In the genomic region with DNA sequence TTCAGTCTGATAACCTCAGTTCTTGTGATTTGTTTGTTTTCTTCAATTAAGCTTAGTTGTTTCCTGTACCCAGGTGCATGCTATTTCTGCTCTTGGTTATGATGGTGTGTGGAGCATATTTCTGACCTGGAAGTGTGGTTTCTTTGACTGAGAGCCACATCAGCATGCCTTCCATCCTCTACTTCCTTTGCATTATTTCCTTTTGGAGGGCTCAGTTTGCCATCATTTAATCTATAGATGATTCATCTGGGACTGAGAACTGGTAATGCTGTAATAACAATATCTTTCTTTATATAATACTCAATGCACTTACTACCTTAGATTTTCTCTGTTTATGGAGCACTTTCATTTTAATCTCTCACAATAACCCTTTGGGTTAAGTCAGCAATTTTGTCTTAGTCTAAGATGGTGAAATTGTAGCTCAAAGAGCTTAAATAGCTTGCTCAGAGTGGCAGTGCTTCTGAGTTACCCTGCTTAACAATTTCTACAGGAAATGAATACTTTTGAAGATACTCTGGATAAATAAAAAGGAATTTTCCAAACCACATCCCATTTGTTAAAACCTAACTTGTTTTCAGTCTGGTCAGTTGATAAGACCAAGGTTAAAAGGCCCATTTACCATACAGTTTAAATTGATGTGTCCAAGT, we compare ENCODE assay signal across 8 cellular contexts. TPM values are rescaled to one million over a fixed set of nuclear protein-coding genes. Genes with fewer than 3 reads are reported as not detected.
A peak's percentile ranks its signal among the peaks of the same experiment; 100 is the strongest.
DNase-seq lines count a peak whose midpoint lies in the region; ATAC-seq and TF ChIP-seq lines count a peak whose summit lies in the region.

No MANE protein-coding gene starts in this region.

- no peaks in the 10 kb centered on the region for H3K36me3 ChIP-seq in fibroblast of lung (ENCODE audit: control insufficient read depth, insufficient read depth, low read length)

- no peak overlapping the region for H3K4me2 ChIP-seq in fibroblast of lung (ENCODE audit: extremely low read depth, insufficient read depth, low read length)

- no peak overlapping the region for H2AFZ ChIP-seq in fibroblast of lung (ENCODE audit: low read length)

- peaks cover 19% of the 10 kb centered on the region for H3K4me1 Mint-ChIP-seq in activated CD8-positive, alpha-beta memory T cell treated with anti-CD3 and anti-CD28 coated beads, Interleukin-2, amount 10 ng/mL, durations not matched to agents 7 days and 5 days
- peaks cover 36% of the 10 kb centered on the region for H3K4me1 Mint-ChIP-seq in stimulated activated effector memory CD8-positive, alpha-beta T cell treated with anti-CD3 and anti-CD28 coated beads, Interleukin-12 subunit alpha, Interleukin-12 subunit beta, amount 100 ng/mL, for 72 hours

- no peak overlapping the region for H3K4me3 Mint-ChIP-seq in activated CD8-positive, alpha-beta memory T cell treated with anti-CD3 and anti-CD28 coated beads, Interleukin-2, amount 10 ng/mL, durations not matched to agents 7 days and 5 days
- no peak overlapping the region for H3K4me3 Mint-ChIP-seq in stimulated activated effector memory CD8-positive, alpha-beta T cell treated with anti-CD3 and anti-CD28 coated beads, Interleukin-12 subunit alpha, Interleukin-12 subunit beta, amount 100 ng/mL, for 72 hours

- TF ChIP-seq CTCF in fibroblast of lung (conservative IDR thresholded peaks at IDR 0.05 in 1 of 2, IDR thresholded peaks at IDR 0.05 in 1 of 2; ENCODE audit: low read depth in 1 of 2, low read length in 2 of 2) = no peak

- DNase-seq in activated CD8-positive, alpha-beta memory T cell treated with anti-CD3 and anti-CD28 coated beads, Interleukin-2, amount 10 ng/mL, durations not matched to agents 7 days and 5 days = no peak
- DNase-seq in activated CD8-positive, alpha-beta memory T cell treated with anti-CD3 and anti-CD28 coated beads for 24 hours = no peak
- DNase-seq in SW480 (ENCODE audit: low spot score) = peak; percentile 64
- peak; percentile 54 to 75 for DNase-seq in fibroblast of lung (ENCODE audit: low read depth in 2 of 2)
- DNase-seq in stimulated activated effector memory CD8-positive, alpha-beta T cell treated with anti-CD3 and anti-CD28 coated beads, Interleukin-12 subunit alpha, Interleukin-12 subunit beta, amount 100 ng/mL, for 72 hours (ENCODE audit: low spot score in 2 of 2) = no peak
- DNase-seq in D341Med (ENCODE audit: low spot score) = no peak
- no peak for DNase-seq in stimulated activated CD4-positive, alpha-beta T cell treated with anti-CD3 and anti-CD28 coated beads, Interleukin-15, amount 100 ng/mL, for 24 hours

- no peak overlapping the region for H3K4me3 ChIP-seq in fibroblast of lung (replicated peaks in 1 of 4; ENCODE audit: control extremely low read depth in 1 of 4, insufficient read depth in 1 of 4, low read depth in 3 of 4, low read length in 4 of 4)

- no peaks in the 10 kb centered on the region for H3K27me3 Mint-ChIP-seq in activated CD8-positive, alpha-beta memory T cell treated with anti-CD3 and anti-CD28 coated beads, Interleukin-2, amount 10 ng/mL, durations not matched to agents 7 days and 5 days

- H3K36me3 Mint-ChIP-seq in activated CD8-positive, alpha-beta memory T cell treated with anti-CD3 and anti-CD28 coated beads, Interleukin-2, amount 10 ng/mL, durations not matched to agents 7 days and 5 days = peaks cover 18% of the 10 kb centered on the region
- peaks cover 34% of the 10 kb centered on the region for H3K36me3 Mint-ChIP-seq in stimulated activated effector memory CD8-positive, alpha-beta T cell treated with anti-CD3 and anti-CD28 coated beads, Interleukin-12 subunit alpha, Interleukin-12 subunit beta, amount 100 ng/mL, for 72 hours

- peaks cover 22% of the 10 kb centered on the region for H3K4me1 ChIP-seq in fibroblast of lung (ENCODE audit: control insufficient read depth, extremely low read depth, insufficient read depth, low read length)

- H3K9me3 ChIP-seq in fibroblast of lung (ENCODE audit: control insufficient read depth, insufficient read depth, low read depth, low read length) = no peaks in the 10 kb centered on the region

- H3K9ac ChIP-seq in fibroblast of lung (ENCODE audit: insufficient read depth, low read length) = no peak overlapping the region

- no peaks in the 10 kb centered on the region for H4K20me1 ChIP-seq in fibroblast of lung (ENCODE audit: control insufficient read depth, extremely low read depth, insufficient read depth, low read length)

- peak overlapping the region; percentile 3 for H3K27ac ChIP-seq in fibroblast of lung (ENCODE audit: insufficient read depth, low read length)

- no peaks in the 10 kb centered on the region for H3K9me3 Mint-ChIP-seq in activated CD8-positive, alpha-beta memory T cell treated with anti-CD3 and anti-CD28 coated beads, Interleukin-2, amount 10 ng/mL, durations not matched to agents 7 days and 5 days (ENCODE audit: low read depth)
- no peaks in the 10 kb centered on the region for H3K9me3 Mint-ChIP-seq in stimulated activated effector memory CD8-positive, alpha-beta T cell treated with anti-CD3 and anti-CD28 coated beads, Interleukin-12 subunit alpha, Interleukin-12 subunit beta, amount 100 ng/mL, for 72 hours

- ATAC-seq in activated CD8-positive, alpha-beta memory T cell treated with anti-CD3 and anti-CD28 coated beads, Interleukin-2, amount 10 ng/mL, durations not matched to agents 7 days and 5 days = peak; percentile 47
- ATAC-seq in stimulated activated effector memory CD8-positive, alpha-beta T cell treated with anti-CD3 and anti-CD28 coated beads, Interleukin-12 subunit alpha, Interleukin-12 subunit beta, amount 100 ng/mL, for 72 hours = peak; percentile 28
- no peak for ATAC-seq in GM18907 (IDR thresholded peaks at IDR 0.05; ENCODE audit: unreplicated experiment)

- peak overlapping the region; percentile 29 for H3K27ac Mint-ChIP-seq in activated CD8-positive, alpha-beta memory T cell treated with anti-CD3 and anti-CD28 coated beads, Interleukin-2, amount 10 ng/mL, durations not matched to agents 7 days and 5 days
- H3K27ac Mint-ChIP-seq in stimulated activated effector memory CD8-positive, alpha-beta T cell treated with anti-CD3 and anti-CD28 coated beads, Interleukin-12 subunit alpha, Interleukin-12 subunit beta, amount 100 ng/mL, for 72 hours = no peak overlapping the region

- no peaks in the 10 kb centered on the region for H3K27me3 ChIP-seq in fibroblast of lung (ENCODE audit: control insufficient read depth, insufficient read depth, low read length)

- H3K79me2 ChIP-seq in fibroblast of lung (ENCODE audit: control insufficient read depth, insufficient read depth, low read length) = no peaks in the 10 kb centered on the region

- CTCF ChIA-PET in activated CD8-positive, alpha-beta memory T cell treated with anti-CD3 and anti-CD28 coated beads, Interleukin-2, amount 10 ng/mL, durations not matched to agents 7 days and 5 days (lab: Charles Lee) = interaction anchor here (1.2 kb wide), 1 partner anchor 37 kb away, joined by 3 read pairs; a partner anchor contains a TSS

RNA-seq across cellular contexts. Expression of a gene that starts 37.1 kb away (rescaled TPM):
- 10 to 100 TPM; 36.4 to 46.3 TPM for total RNA-seq in activated CD8-positive, alpha-beta memory T cell treated with anti-CD3 and anti-CD28 coated beads, Interleukin-2, amount 10 ng/mL, durations not matched to agents 7 days and 5 days
- 23.6 and 26.3 TPM in 2 replicates for total RNA-seq in fibroblast of lung
- 33.3 and 38.0 TPM in 2 replicates for polyA plus RNA-seq in fibroblast of lung
- 16.1 and 17.6 TPM in 2 replicates for polyA plus RNA-seq in fibroblast of lung (2012)
- polyA minus RNA-seq in fibroblast of lung (ENCODE audit: low replicate concordance) = 24.0 and 33.3 TPM in 2 replicates

RNA-seq across cellular contexts. Expression of a gene that starts 37.8 kb away (rescaled TPM):
- 10 to 100 TPM; 29.1 to 33.0 TPM for total RNA-seq in activated CD8-positive, alpha-beta memory T cell treated with anti-CD3 and anti-CD28 coated beads, Interleukin-2, amount 10 ng/mL, durations not matched to agents 7 days and 5 days
- 69.9 and 91.8 TPM in 2 replicates for total RNA-seq in fibroblast of lung
- 42.5 and 61.0 TPM in 2 replicates for polyA plus RNA-seq in fibroblast of lung
- polyA plus RNA-seq in fibroblast of lung (2012) = 26.3 and 57.5 TPM in 2 replicates
- polyA minus RNA-seq in fibroblast of lung (ENCODE audit: low replicate concordance) = 74.1 and 78.9 TPM in 2 replicates

Comparison
In these comparisons a context has a peak if more than half of its experiments do, and no peak if none do; other contexts are left out.
1. DNase-seq: peak in SW480 (single experiment) and fibroblast of lung (2 of 2); none in activated CD8-positive, alpha-beta memory T cell treated with anti-CD3 and anti-CD28 coated beads, Interleukin-2, amount 10 ng/mL, durations not matched to agents 7 days and 5 days (single experiment), activated CD8-positive, alpha-beta memory T cell treated with anti-CD3 and anti-CD28 coated beads for 24 hours (single experiment), stimulated activated effector memory CD8-positive, alpha-beta T cell treated with anti-CD3 and anti-CD28 coated beads, Interleukin-12 subunit alpha, Interleukin-12 subunit beta, amount 100 ng/mL, for 72 hours (0 of 2), D341Med (single experiment) and stimulated activated CD4-positive, alpha-beta T cell treated with anti-CD3 and anti-CD28 coated beads, Interleukin-15, amount 100 ng/mL, for 24 hours (single experiment).